In genomic region chr5:84290161-84290560, GRCh38 we compare ENCODE assay signal across 17 cellular contexts.
DNase-seq lines count a peak whose midpoint lies in the region; ATAC-seq and TF ChIP-seq lines count a peak whose summit lies in the region.
"Had no signal": no experiment of that assay in that cellular context is flagged by ENCODE, and none has a peak within 500 bp of the region (broad histone marks: within the 10 kb centered on the region; RNA-seq: fewer than 3 reads in every experiment).

No MANE protein-coding gene starts in this region.

- H3K27me3 ChIP-seq in MG63 (no peaks in the 10 kb centered on the region), dorsolateral prefrontal cortex (no peaks in the 10 kb centered on the region)
- H3K27me3 ChIP-seq: BLaER1 treated with 17β-estradiol and CSF1 and Interleukin-3, amounts not matched to agents 10 nM and 100 nM had no signal

- ATAC-seq in HG03571 (IDR thresholded peaks at IDR 0.05; ENCODE audit: unreplicated experiment) (no peak), HG03439 (IDR thresholded peaks at IDR 0.05; ENCODE audit: unreplicated experiment) (no peak)
- ATAC-seq: activated CD8-positive, alpha-beta T cell treated with anti-CD3 and anti-CD28 coated beads for 36 hours had no signal

- H3K27ac Mint-ChIP-seq in nephron: peak overlapping the region; percentile 37 to 76 (median 59)
- H3K27ac Mint-ChIP-seq: activated CD8-positive, alpha-beta T cell treated with anti-CD3 and anti-CD28 coated beads for 36 hours; dendritic cell treated with granulocyte-macrophage colony-stimulating factor and Interleukin-4, amounts not matched to agents 40 ng/mL and 50 ng/mL, for 4 days had no signal

- no peak overlapping the region for H3K4me3 ChIP-seq in MG63
- peak overlapping the region in 6 of 59 donors; percentile 1 to 20 (median 4) for H3K4me3 ChIP-seq in dorsolateral prefrontal cortex
- H3K4me3 ChIP-seq: BLaER1 treated with 17β-estradiol and CSF1 and Interleukin-3, amounts not matched to agents 10 nM and 100 nM; PC-9 had no signal

- peak; percentile 45 for DNase-seq in Ammon's horn (ENCODE audit: low spot score)
- DNase-seq in MG63: peak; percentile 12
- DNase-seq in dorsolateral prefrontal cortex: peak in 1 of 10 donors; percentile 15
- DNase-seq in SW480 (ENCODE audit: low spot score): no peak
- DNase-seq in activated T-cell treated with anti-CD3 and anti-CD28 coated beads, Interleukin-2, amount 50 U/mL, for 1 hour: no peak
- DNase-seq: activated CD8-positive, alpha-beta T cell treated with anti-CD3 and anti-CD28 coated beads for 36 hours; activated naive CD4-positive, alpha-beta T cell treated with Interleukin-2 at 50 U/mL for 16 hours; foreskin fibroblast; kidney; NCI-H2107; PC-9; T1000 had no signal

- H3K36me3 Mint-ChIP-seq in nephron (ENCODE audit: low read depth): no peaks in the 10 kb centered on the region

- no peak for TF ChIP-seq CTCF in dorsolateral prefrontal cortex (IDR thresholded peaks at IDR 0.05 in 54 of 56, conservative IDR thresholded peaks at IDR 0.05 in 2 of 56; ENCODE audit: low read depth in 1 of 56, partially characterized antibody in 56 of 56)
- TF ChIP-seq CTCF in nephron (IDR thresholded peaks at IDR 0.05; ENCODE audit: unreplicated experiment in 3 of 3): no peak

- no peak overlapping the region for H3K4me3 Mint-ChIP-seq in nephron
- H3K4me3 Mint-ChIP-seq: activated CD8-positive, alpha-beta T cell treated with anti-CD3 and anti-CD28 coated beads for 36 hours; dendritic cell treated with granulocyte-macrophage colony-stimulating factor and Interleukin-4, amounts not matched to agents 40 ng/mL and 50 ng/mL, for 4 days had no signal

- H3K4me1 Mint-ChIP-seq in nephron: peaks cover 50% of the 10 kb centered on the region

- H3K27ac ChIP-seq in dorsolateral prefrontal cortex: peak overlapping the region; percentile 6 to 98 (median 93)
- H3K27ac ChIP-seq: BLaER1 treated with 17β-estradiol and CSF1 and Interleukin-3, amounts not matched to agents 10 nM and 100 nM; PC-9 had no signal

- no peaks in the 10 kb centered on the region for H3K36me3 ChIP-seq in MG63
- H3K36me3 ChIP-seq: BLaER1 treated with 17β-estradiol and CSF1 and Interleukin-3, amounts not matched to agents 10 nM and 100 nM had no signal

- no peaks in the 10 kb centered on the region for H3K27me3 Mint-ChIP-seq in nephron (ENCODE audit: low read depth)
- H3K27me3 Mint-ChIP-seq: activated CD8-positive, alpha-beta T cell treated with anti-CD3 and anti-CD28 coated beads for 36 hours; dendritic cell treated with granulocyte-macrophage colony-stimulating factor and Interleukin-4, amounts not matched to agents 40 ng/mL and 50 ng/mL, for 4 days had no signal

- no peaks in the 10 kb centered on the region for H3K9me3 Mint-ChIP-seq in nephron
- H3K9me3 Mint-ChIP-seq: activated CD8-positive, alpha-beta T cell treated with anti-CD3 and anti-CD28 coated beads for 36 hours had no signal

- no peaks in the 10 kb centered on the region for H3K9me3 ChIP-seq in MG63
- H3K9me3 ChIP-seq: BLaER1 treated with 17β-estradiol and CSF1 and Interleukin-3, amounts not matched to agents 10 nM and 100 nM had no signal

- intact Hi-C loops in dorsolateral prefrontal cortex (cut with DNase I): loop anchor here in 1 of 2 donors (5.0 kb wide), 1 partner anchor 92 kb away; the partner anchor contains the start of gene EDIL3

Comparison
In these comparisons a context has a peak if more than half of its experiments do, and no peak if none do; other contexts are left out.
1. DNase-seq: peak in Ammon's horn (single experiment) and MG63 (single experiment); none in SW480 (single experiment) and activated T-cell treated with anti-CD3 and anti-CD28 coated beads, Interleukin-2, amount 50 U/mL, for 1 hour (single experiment).